In the genomic region with DNA sequence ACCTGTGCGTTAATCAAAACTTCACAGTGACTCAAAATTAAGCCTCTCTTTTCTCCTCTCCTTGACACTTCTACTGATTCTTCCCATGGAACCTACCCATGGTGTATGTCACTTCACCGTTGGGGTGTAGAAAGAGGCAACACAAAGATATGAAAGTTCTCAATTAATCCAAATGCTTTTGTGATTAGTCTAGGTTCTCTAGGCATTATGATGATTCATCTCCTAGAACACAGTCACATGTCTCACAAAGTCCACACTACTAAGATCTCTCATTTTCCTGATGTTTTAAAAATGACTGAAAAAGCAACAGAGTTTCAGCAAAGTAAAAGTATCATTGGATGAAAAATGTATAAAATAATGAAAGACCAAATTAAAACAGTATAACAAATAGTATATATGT, we compare ENCODE assay signal across 1 cellular context.
TF ChIP-seq lines count a peak whose summit lies in the region.

No MANE protein-coding gene starts in this region.

TF ChIP-seq in HepG2, 621 proteins besides CTCF, POLR2A, EP300 and RAD21:
- TF ChIP-seq, protein P1, sequence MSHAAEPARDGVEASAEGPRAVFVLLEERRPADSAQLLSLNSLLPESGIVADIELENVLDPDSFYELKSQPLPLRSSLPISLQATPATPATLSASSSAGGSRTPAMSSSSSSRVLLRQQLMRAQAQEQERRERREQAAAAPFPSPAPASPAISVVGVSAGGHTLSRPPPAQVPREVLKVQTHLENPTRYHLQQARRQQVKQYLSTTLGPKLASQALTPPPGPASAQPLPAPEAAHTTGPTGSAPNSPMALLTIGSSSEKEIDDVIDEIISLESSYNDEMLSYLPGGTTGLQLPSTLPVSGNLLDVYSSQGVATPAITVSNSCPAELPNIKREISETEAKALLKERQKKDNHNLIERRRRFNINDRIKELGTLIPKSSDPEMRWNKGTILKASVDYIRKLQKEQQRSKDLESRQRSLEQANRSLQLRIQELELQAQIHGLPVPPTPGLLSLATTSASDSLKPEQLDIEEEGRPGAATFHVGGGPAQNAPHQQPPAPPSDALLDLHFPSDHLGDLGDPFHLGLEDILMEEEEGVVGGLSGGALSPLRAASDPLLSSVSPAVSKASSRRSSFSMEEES (CRISPR knock-in tag; IDR thresholded peaks at IDR 0.05), result 0 out of 2 replicates have a peak, but pooled peaks have one; percentile 26
- TF ChIP-seq SNRNP70 (IDR thresholded peaks at IDR 0.05; ENCODE audit: low read depth, low read length) (no peak), ZNF781 (CRISPR knock-in tag; IDR thresholded peaks at IDR 0.05; ENCODE audit: borderline replicate concordance, not compliant biosample characterization) (no peak)
TF ChIP-seq in HepG2: peak in this region for 1.
